In genomic region chr14:23929822-23930294, GRCh38 we compare ENCODE assay signal across 8 cellular contexts.
DNase-seq lines count a peak whose midpoint lies in the region; ATAC-seq and TF ChIP-seq lines count a peak whose summit lies in the region.

No MANE protein-coding gene starts in this region.

- no peaks in the 10 kb centered on the region for H3K36me3 Mint-ChIP-seq in central memory CD8-positive, alpha-beta T cell (ENCODE audit: insufficient read depth)

- no peaks in the 10 kb centered on the region for H3K4me1 Mint-ChIP-seq in central memory CD8-positive, alpha-beta T cell

- no peak overlapping the region for H3K4me3 Mint-ChIP-seq in central memory CD8-positive, alpha-beta T cell

- H3K9me3 Mint-ChIP-seq in central memory CD8-positive, alpha-beta T cell: no peaks in the 10 kb centered on the region

- peak; percentile 42 to 78 for DNase-seq in NCI-H1930 (lab: John Stamatoyannopoulos, UW)
- DNase-seq in activated CD4-positive, alpha-beta T cell treated with anti-CD3 and anti-CD28 coated beads for 1 hour: peak; percentile 72
- DNase-seq in central memory CD8-positive, alpha-beta T cell (ENCODE audit: low spot score in 2 of 2): peak; percentile 68 to 87
- peak; percentile 90 to 91 for DNase-seq in stimulated activated CD4-positive, alpha-beta T cell treated with anti-CD3 and anti-CD28 coated beads, Interleukin-2, amount 100 ng/mL, for 48 hours

- peak; percentile 87 for TF ChIP-seq CTCF in C4-2B (conservative IDR thresholded peaks at IDR 0.05)

- no peaks in the 10 kb centered on the region for H3K27me3 ChIP-seq in layer of hippocampus (ENCODE audit: control insufficient read depth, insufficient read depth, low read length)

- peaks cover 10% of the 10 kb centered on the region for H3K27me3 Mint-ChIP-seq in central memory CD8-positive, alpha-beta T cell

- H3K27ac Mint-ChIP-seq in central memory CD8-positive, alpha-beta T cell (ENCODE audit: low read depth): no peak overlapping the region

- ATAC-seq in GM19467 (IDR thresholded peaks at IDR 0.05; ENCODE audit: unreplicated experiment): peak; percentile 81
- ATAC-seq in central memory CD8-positive, alpha-beta T cell (replicated peaks; ENCODE audit: extremely low read depth, poor library complexity, severe bottlenecking): peak; percentile 71
- ATAC-seq in HG03139 (IDR thresholded peaks at IDR 0.05; ENCODE audit: unreplicated experiment): no peak

- H3K27ac ChIP-seq in C4-2B (no peak overlapping the region), layer of hippocampus (ENCODE audit: low read depth, low read length) (peak overlapping the region; percentile 21)
